Comparison of ENCODE assay signal across 1 cellular context in the genomic region with DNA sequence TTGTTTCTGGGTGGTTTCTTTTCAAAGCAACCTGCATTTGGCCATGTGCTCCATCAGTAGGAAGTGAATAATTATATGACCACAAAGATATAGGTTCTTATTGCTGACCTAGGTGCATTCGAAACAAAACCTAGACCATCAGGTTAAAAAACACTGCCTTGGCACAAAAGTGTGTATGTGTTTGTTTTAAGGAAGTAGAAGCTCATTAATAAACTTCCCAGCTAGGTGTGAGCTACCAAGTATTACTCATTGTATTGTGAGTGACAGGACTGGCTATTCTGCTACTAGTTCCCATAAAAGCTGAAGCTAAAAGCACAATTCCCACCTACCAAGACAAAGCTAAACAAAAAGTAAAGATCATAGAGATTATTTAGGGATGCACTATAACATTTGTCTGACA.
TF ChIP-seq lines count a peak whose summit lies in the region.

No MANE protein-coding gene starts in this region.

TF ChIP-seq in HepG2, 621 proteins besides CTCF, POLR2A, EP300 and RAD21 (continued from another document):
- no peak for TF ChIP-seq ZBED4 (CRISPR knock-in tag; IDR thresholded peaks at IDR 0.05; ENCODE audit: borderline replicate concordance)
- TF ChIP-seq ZNF776 (CRISPR knock-in tag; IDR thresholded peaks at IDR 0.05), result no peak
- TF ChIP-seq ZBTB4 (CRISPR knock-in tag; IDR thresholded peaks at IDR 0.05; ENCODE audit: borderline replicate concordance), result no peak
- TF ChIP-seq SYNCRIP (IDR thresholded peaks at IDR 0.05; ENCODE audit: insufficient read depth, low read depth, low read length), result no peak
- no peak for TF ChIP-seq ZNF224 (CRISPR knock-in tag; IDR thresholded peaks at IDR 0.05)
